ENCODE assay signal across 16 cellular contexts in the genomic region with DNA sequence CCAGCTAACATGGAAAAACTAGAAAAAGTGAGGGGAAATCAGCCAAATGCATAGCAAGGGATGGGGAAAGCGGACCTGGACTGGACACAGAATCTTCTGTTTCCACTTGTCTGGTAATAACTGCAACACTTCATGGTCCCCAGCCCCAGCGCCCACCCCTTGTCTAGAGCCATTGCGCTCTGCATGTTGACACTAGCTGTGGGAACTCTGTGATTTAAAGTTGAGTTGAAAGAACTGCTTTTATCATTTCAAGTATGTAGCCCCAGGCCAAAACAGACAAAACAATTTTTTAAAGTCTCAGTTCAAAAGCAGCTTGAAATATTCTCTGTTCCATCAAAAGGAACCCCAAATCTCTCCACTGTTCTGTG.
A peak's percentile ranks its signal among the peaks of the same experiment; 100 is the strongest.
DNase-seq lines count a peak whose midpoint lies in the region; ATAC-seq, FAIRE-seq and TF ChIP-seq lines count a peak whose summit lies in the region.
"Had no signal": no experiment of that assay in that cellular context is flagged by ENCODE, and none has a peak within 500 bp of the region (broad histone marks: within the 10 kb centered on the region; RNA-seq: fewer than 3 reads in every experiment).

No MANE protein-coding gene starts in this region.

- peak overlapping the region in 4 of 5 experiments; percentile 55 to 93 (median 90) for H3K27ac Mint-ChIP-seq in brain
- no peak overlapping the region for H3K27ac Mint-ChIP-seq in stimulated activated memory B cell treated with anti-CD40 and anti-IgM and Interleukin-4, amounts not matched to agents 10 μg/mL and 1 μg/mL and 100 μg/mL, for 72 hours
- H3K27ac Mint-ChIP-seq: activated CD4-positive, alpha-beta memory T cell treated with anti-CD3 and anti-CD28 coated beads for 36 hours; stimulated activated naive CD8-positive, alpha-beta T cell treated with anti-CD3 and anti-CD28 coated beads, Interleukin-15, Interleukin-2, amounts not matched to agents 100 ng/mL and 50 ng/mL, for 24 hours had no signal

- H3K27ac ChIP-seq in lower lobe of right lung: peak overlapping the region; percentile 31
- peak overlapping the region; percentile 51 for H3K27ac ChIP-seq in suprapubic skin

- H3K4me3 ChIP-seq in lower lobe of right lung (no peak overlapping the region), suprapubic skin (no peak overlapping the region)

- no peaks in the 10 kb centered on the region for H3K36me3 ChIP-seq in lower lobe of right lung
- H3K36me3 ChIP-seq in suprapubic skin: no peaks in the 10 kb centered on the region
- H3K36me3 ChIP-seq: BE2C had no signal

- H3K9me3 ChIP-seq in lower lobe of right lung (no peaks in the 10 kb centered on the region), suprapubic skin (no peaks in the 10 kb centered on the region)
- H3K9me3 ChIP-seq: BE2C had no signal

- WGBS in suprapubic skin: 63% methylated on average over 3 of the region's 3 CpGs

- TF ChIP-seq POLR2A in suprapubic skin (IDR thresholded peaks at IDR 0.05): no peak

- H3K36me3 Mint-ChIP-seq in brain: peaks cover 9% of the 10 kb centered on the region
- H3K36me3 Mint-ChIP-seq in stimulated activated memory B cell treated with anti-CD40 and anti-IgM and Interleukin-4, amounts not matched to agents 10 μg/mL and 1 μg/mL and 100 μg/mL, for 72 hours: peaks cover 30% of the 10 kb centered on the region

- H3K9me3 Mint-ChIP-seq in brain: peaks cover 0 to 3% (median 0%) of the 10 kb centered on the region in 5 experiments
- H3K9me3 Mint-ChIP-seq in stimulated activated memory B cell treated with anti-CD40 and anti-IgM and Interleukin-4, amounts not matched to agents 10 μg/mL and 1 μg/mL and 100 μg/mL, for 72 hours: peaks cover 2% of the 10 kb centered on the region
- H3K9me3 Mint-ChIP-seq: activated CD4-positive, alpha-beta memory T cell treated with anti-CD3 and anti-CD28 coated beads for 36 hours; stimulated activated naive CD8-positive, alpha-beta T cell treated with anti-CD3 and anti-CD28 coated beads, Interleukin-15, Interleukin-2, amounts not matched to agents 100 ng/mL and 50 ng/mL, for 24 hours had no signal

- H3K4me1 Mint-ChIP-seq in brain: peaks cover 18% of the 10 kb centered on the region
- H3K4me1 Mint-ChIP-seq in stimulated activated memory B cell treated with anti-CD40 and anti-IgM and Interleukin-4, amounts not matched to agents 10 μg/mL and 1 μg/mL and 100 μg/mL, for 72 hours: no peaks in the 10 kb centered on the region

- DNase-seq in M059J (ENCODE audit: low read depth) (peak; percentile 41), lower lobe of right lung (no peak), suprapubic skin (ENCODE audit: low spot score in 2 of 2) (peak in 1 of 2 donors; percentile 58), GM20000 (ENCODE audit: low spot score) (no peak), NCI-H2107 treated with DMSO at 0.1 percent for 48 hours (lab: John Stamatoyannopoulos, UW; ENCODE audit: unreplicated experiment) (no peak), D721Med (ENCODE audit: insufficient read length, low spot score) (no peak)
- DNase-seq: activated CD4-positive, alpha-beta memory T cell treated with anti-CD3 and anti-CD28 coated beads for 36 hours; activated T-cell treated with anti-CD3 and anti-CD28 coated beads, Interleukin-2, amount 50 U/mL, for 4 hours; BE2C; DMS 273 treated with DMSO at 0.1 percent for 48 hours; midbrain had no signal

- no peaks in the 10 kb centered on the region for H3K27me3 Mint-ChIP-seq in brain
- H3K27me3 Mint-ChIP-seq in stimulated activated memory B cell treated with anti-CD40 and anti-IgM and Interleukin-4, amounts not matched to agents 10 μg/mL and 1 μg/mL and 100 μg/mL, for 72 hours: no peaks in the 10 kb centered on the region
- H3K27me3 Mint-ChIP-seq: activated CD4-positive, alpha-beta memory T cell treated with anti-CD3 and anti-CD28 coated beads for 36 hours; stimulated activated naive CD8-positive, alpha-beta T cell treated with anti-CD3 and anti-CD28 coated beads, Interleukin-15, Interleukin-2, amounts not matched to agents 100 ng/mL and 50 ng/mL, for 24 hours had no signal

- no peak overlapping the region for H3K4me3 Mint-ChIP-seq in brain
- H3K4me3 Mint-ChIP-seq in stimulated activated memory B cell treated with anti-CD40 and anti-IgM and Interleukin-4, amounts not matched to agents 10 μg/mL and 1 μg/mL and 100 μg/mL, for 72 hours: no peak overlapping the region
- H3K4me3 Mint-ChIP-seq: activated CD4-positive, alpha-beta memory T cell treated with anti-CD3 and anti-CD28 coated beads for 36 hours; activated T-cell treated with anti-CD3 and anti-CD28 coated beads, Interleukin-2, amount 50 U/mL, for 4 hours; stimulated activated naive CD8-positive, alpha-beta T cell treated with anti-CD3 and anti-CD28 coated beads, Interleukin-15, Interleukin-2, amounts not matched to agents 100 ng/mL and 50 ng/mL, for 24 hours had no signal

- H3K4me1 ChIP-seq in lower lobe of right lung (no peaks in the 10 kb centered on the region), suprapubic skin (peaks cover 14% of the 10 kb centered on the region)
- H3K4me1 ChIP-seq: BE2C had no signal

- intact Hi-C loops in lower lobe of right lung (cut with DNase I): no loop called here

- H3K27me3 ChIP-seq in lower lobe of right lung (ENCODE audit: low read depth) (no peaks in the 10 kb centered on the region), suprapubic skin (no peaks in the 10 kb centered on the region)
- H3K27me3 ChIP-seq: BE2C had no signal

- no peak for FAIRE-seq in D721Med (lab: Jason Lieb, UNC)
- FAIRE-seq: GM18507 had no signal

- no peak for ATAC-seq in lower lobe of right lung
- no peak for ATAC-seq in stimulated activated memory B cell treated with anti-CD40 and anti-IgM and Interleukin-4, amounts not matched to agents 10 μg/mL and 1 μg/mL and 100 μg/mL, for 72 hours
- ATAC-seq: activated T-cell treated with anti-CD3 and anti-CD28 coated beads, Interleukin-2, amount 50 U/mL, for 4 hours; SK-N-SH treated with all-trans-retinoic acid at 6 μM for 48 hours had no signal

- TF ChIP-seq CTCF in brain (conservative IDR thresholded peaks at IDR 0.05): no peak
- TF ChIP-seq CTCF in lower lobe of right lung (IDR thresholded peaks at IDR 0.05): no peak
- TF ChIP-seq CTCF in suprapubic skin (IDR thresholded peaks at IDR 0.05): no peak
- no peak for TF ChIP-seq CTCF in GM20000 (IDR thresholded peaks at IDR 0.05; ENCODE audit: extremely low read depth, missing control alignments)
- TF ChIP-seq CTCF in D721Med (IDR thresholded peaks at IDR 0.05; ENCODE audit: insufficient read depth, missing control alignments): no peak

- no peak for TF ChIP-seq EP300 in suprapubic skin (IDR thresholded peaks at IDR 0.05)
